8 cellular contexts compared by ENCODE assay signal in the genomic region with DNA sequence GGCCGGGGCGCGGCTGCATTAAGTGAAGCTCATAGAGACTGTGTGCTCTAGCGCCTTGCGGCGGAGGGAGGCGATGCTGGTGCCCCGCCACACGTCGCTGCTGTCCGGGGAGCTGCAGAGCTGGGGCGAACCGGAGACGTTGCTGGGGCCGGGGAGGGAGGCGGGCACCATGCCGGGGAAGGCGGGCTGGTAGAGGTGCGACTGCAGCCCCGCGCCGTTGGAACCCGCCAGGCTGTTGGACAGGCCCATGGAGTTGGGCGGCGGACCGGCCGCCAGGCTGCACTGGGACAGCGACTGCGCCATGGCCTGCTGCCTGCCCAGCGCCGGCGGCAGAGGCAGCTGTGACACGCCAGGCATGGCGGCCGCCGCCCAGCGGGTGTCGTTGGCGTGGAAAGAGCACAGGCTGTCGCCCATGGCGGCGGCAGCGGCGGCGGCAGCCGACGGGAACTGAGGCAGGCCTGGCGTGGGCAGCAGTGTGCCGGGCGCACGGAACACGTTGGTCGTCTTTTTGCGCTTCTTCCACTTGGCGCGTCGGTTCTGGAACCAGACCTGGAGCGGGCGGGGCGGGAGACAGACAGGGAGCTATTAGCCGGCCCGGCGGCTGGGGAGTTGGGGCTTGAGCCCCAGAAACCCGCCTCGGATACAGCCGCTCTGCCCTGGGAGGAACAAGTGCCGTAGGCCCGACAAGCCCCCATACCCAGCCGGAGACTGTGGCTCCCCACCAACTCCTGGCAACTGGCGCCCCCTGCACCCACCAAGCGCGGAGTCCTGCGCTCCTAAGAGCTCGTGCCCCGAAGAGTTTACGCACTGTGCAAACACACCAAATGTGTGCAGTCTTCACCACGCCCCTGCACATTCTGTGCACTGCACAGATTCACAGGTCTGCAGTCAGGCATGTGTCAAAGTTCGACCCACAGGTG. TPM values are rescaled to one million over a fixed set of nuclear protein-coding genes. Genes with fewer than 3 reads are reported as not detected.
A peak's percentile ranks its signal among the peaks of the same experiment; 100 is the strongest.
DNase-seq lines count a peak whose midpoint lies in the region; ATAC-seq and TF ChIP-seq lines count a peak whose summit lies in the region.

No MANE protein-coding gene starts in this region.

- no peak for TF ChIP-seq POLR2A in gastrocnemius medialis (IDR thresholded peaks at IDR 0.05)

- H3K9me3 ChIP-seq in Caco-2 (no peaks in the 10 kb centered on the region), gastrocnemius medialis (no peaks in the 10 kb centered on the region)

- ATAC-seq in GM18909 (IDR thresholded peaks at IDR 0.05; ENCODE audit: poor library complexity, unreplicated experiment), result peak; percentile 86
- peak; percentile 90 for ATAC-seq in HG03066 (IDR thresholded peaks at IDR 0.05; ENCODE audit: low read depth, unreplicated experiment)
- peak; percentile 90 for ATAC-seq in left ventricle myocardium superior
- ATAC-seq in gastrocnemius medialis, result peak; percentile 62

- H3K27me3 Mint-ChIP-seq in Caco-2 (ENCODE audit: insufficient read depth, unreplicated experiment), result peaks cover 12% of the 10 kb centered on the region

- POLR2A ChIA-PET in Caco-2 (lab: Charles Lee), result no interaction called here

- H3K27me3 ChIP-seq in Caco-2 (replicated peaks; ENCODE audit: control insufficient read depth, insufficient read depth, low read length) (no peaks in the 10 kb centered on the region), gastrocnemius medialis (peaks cover 97 to 99% (median 97%) of the 10 kb centered on the region in 3 donors)

- H3K36me3 Mint-ChIP-seq in Caco-2 (ENCODE audit: insufficient read depth, unreplicated experiment), result peaks cover 13% of the 10 kb centered on the region

- DNase-seq in Caco-2 (peak; percentile 82 to 83), NCI-H2196 (lab: John Stamatoyannopoulos, UW; ENCODE audit: unreplicated experiment) (peak; percentile 90), activated T-cell treated with anti-CD3 and anti-CD28 coated beads for 48 hours (ENCODE audit: low read depth) (peak; percentile 59), left ventricle myocardium superior (peak; percentile 69), gastrocnemius medialis (no peak)
- DNase-seq in NK-92 treated with Interleukin-12 subunit alpha and Interleukin-12 subunit beta, amount 100 ng/mL, for 24 hours (lab: John Stamatoyannopoulos, UW), result no peak

- H3K4me3 ChIP-seq in Caco-2 (ENCODE audit: low read depth, low read length), result peak overlapping the region; percentile 85
- peak overlapping the region; percentile 39 to 65 (median 50) for H3K4me3 ChIP-seq in gastrocnemius medialis

- intact Hi-C loops in Caco-2 (cut with micrococcal nuclease; ENCODE audit: unreplicated experiment), result loop anchor here (1.0 kb wide), 1 partner anchor 70 kb away; no protein-coding TSS in a partner anchor
- intact Hi-C loops in left ventricle myocardium superior (cut with micrococcal nuclease), result no loop called here
- intact Hi-C loops in gastrocnemius medialis (cut with DNase I; ENCODE audit: low total_unique reads), result loop anchor here (2.0 kb wide), 1 partner anchor 14 kb away; no protein-coding TSS in a partner anchor

- no peaks in the 10 kb centered on the region for H3K36me3 ChIP-seq in Caco-2 (ENCODE audit: control insufficient read depth, insufficient read depth, low read length)
- no peaks in the 10 kb centered on the region for H3K36me3 ChIP-seq in gastrocnemius medialis

- H3K27ac ChIP-seq in gastrocnemius medialis, result no peak overlapping the region

- in situ Hi-C loops in gastrocnemius medialis (cut with MboI; ENCODE audit: low sequenced_read_pairs in 4 of 4), result no loop called here

- CTCF ChIA-PET in Caco-2 (lab: Charles Lee), result interaction anchor here (0.6 to 2.1 kb wide), 5 partner anchors 8 to 72 kb away, joined by 3 to 8 read pairs (median 4); a partner anchor contains a TSS

- H3K4me1 ChIP-seq in Caco-2 (0 out of 2 replicates have a peak, but pooled peaks cover 4% of the 10 kb centered on the region), gastrocnemius medialis (peaks cover 7 to 14% of the 10 kb centered on the region in 2 donors)

- H3K4me3 Mint-ChIP-seq in Caco-2 (ENCODE audit: unreplicated experiment), result peak overlapping the region; percentile 78

- peak overlapping the region; percentile 64 for H3K27ac Mint-ChIP-seq in Caco-2 (ENCODE audit: unreplicated experiment)

- TSS peak; percentile 22 for BruUV-seq in Caco-2 (replicated peaks; lab: Mats Ljungman, UMichigan)

- H3K4me1 Mint-ChIP-seq in Caco-2 (ENCODE audit: low read depth, unreplicated experiment), result no peaks in the 10 kb centered on the region

- peak; percentile 10 to 19 for TF ChIP-seq CTCF in Caco-2 (IDR thresholded peaks at IDR 0.05; ENCODE audit: insufficient read depth in 1 of 2, low read depth in 1 of 2, low read length in 1 of 2, severe bottlenecking in 1 of 2, unreplicated experiment in 1 of 2)
- TF ChIP-seq CTCF in gastrocnemius medialis (IDR thresholded peaks at IDR 0.05 in 4 of 5, conservative IDR thresholded peaks at IDR 0.05 in 1 of 5), result peak in 1 of 5 experiments; percentile 10

- no peaks in the 10 kb centered on the region for H3K9me3 Mint-ChIP-seq in Caco-2 (ENCODE audit: unreplicated experiment)

RNA-seq across cellular contexts. Expression of a gene that starts 8.0 kb away (rescaled TPM):
- 0.11 TPM in 1 of 2 replicates, not detected in the other for total RNA-seq in Caco-2 (2022)
- not detected for total RNA-seq in left ventricle myocardium superior
- not detected for total RNA-seq in gastrocnemius medialis

Comparison
In these comparisons a context has a peak if more than half of its experiments do, and no peak if none do; other contexts are left out.
1. DNase-seq: peak in Caco-2 (2 of 2), NCI-H2196 (single experiment), activated T-cell treated with anti-CD3 and anti-CD28 coated beads for 48 hours (single experiment) and left ventricle myocardium superior (single experiment); none in gastrocnemius medialis (0 of 2) and NK-92 treated with Interleukin-12 subunit alpha and Interleukin-12 subunit beta, amount 100 ng/mL, for 24 hours (single experiment).
2. Peak in every context shown above with its lines, with median percentiles within 50 percentile points of each other: ATAC-seq.